In genomic region chr17:50508573-50509460, GRCh38 we compare ENCODE assay signal across 2 cellular contexts.
TF ChIP-seq lines count a peak whose summit lies in the region.

No MANE protein-coding gene starts in this region.

TF ChIP-seq in A549, 52 proteins besides CTCF, POLR2A, EP300 and RAD21:
- TF ChIP-seq HMGXB4 (CRISPR knock-in tag; IDR thresholded peaks at IDR 0.05; ENCODE audit: borderline replicate concordance) = no peak
- no peak for TF ChIP-seq RFX5 (IDR thresholded peaks at IDR 0.05)
- TF ChIP-seq EHF (CRISPR knock-in tag; IDR thresholded peaks at IDR 0.05) = no peak
- peak; percentile 76; the same call in 1 of the 2 replicates for TF ChIP-seq PHF8 (IDR thresholded peaks at IDR 0.05; ENCODE audit: borderline replicate concordance, low read depth)
- no peak for TF ChIP-seq FOSL2 (IDR thresholded peaks at IDR 0.05)
- TF ChIP-seq FOSL2 (CRISPR knock-in tag; IDR thresholded peaks at IDR 0.05) = no peak
- TF ChIP-seq MAZ (IDR thresholded peaks at IDR 0.05; ENCODE audit: borderline replicate concordance, low read depth, low read length) = no peak
- no peak for TF ChIP-seq FOXS1 (CRISPR knock-in tag; IDR thresholded peaks at IDR 0.05)

TF ChIP-seq in IMR-90, 13 proteins besides CTCF, POLR2A, EP300 and RAD21:
- 0 out of 2 replicates have a peak, but pooled peaks have one; percentile 4 for TF ChIP-seq MAZ (IDR thresholded peaks at IDR 0.05; ENCODE audit: borderline replicate concordance, low read depth, low read length)
- TF ChIP-seq NFE2L2 (IDR thresholded peaks at IDR 0.05; ENCODE audit: low read depth, low read length) = no peak
- no peak for TF ChIP-seq ELK1 (IDR thresholded peaks at IDR 0.05; ENCODE audit: borderline replicate concordance, low read depth, low read length)
